ENCODE assay signal across 18 cellular contexts in the genomic region with DNA sequence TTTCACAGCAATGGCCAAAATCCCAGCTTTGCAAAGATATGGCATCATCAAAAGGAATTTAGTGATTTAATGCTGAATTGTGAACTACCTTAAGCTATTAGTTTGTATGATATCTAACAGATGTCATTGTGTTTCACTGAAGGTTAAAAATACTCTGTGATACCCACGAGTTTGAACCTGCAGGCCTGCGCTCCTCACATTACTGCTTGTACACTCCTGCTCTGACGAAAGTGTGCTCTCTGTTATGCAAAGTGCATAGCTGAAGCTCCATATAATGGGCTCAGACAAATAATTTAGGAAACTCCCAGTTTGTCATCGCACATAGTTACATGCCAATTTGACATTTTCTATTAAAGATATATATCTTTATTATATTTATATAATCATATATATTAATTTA. TPM values are rescaled to one million over a fixed set of nuclear protein-coding genes. Genes with fewer than 3 reads are reported as not detected.
DNase-seq lines count a peak whose midpoint lies in the region; ATAC-seq, FAIRE-seq and TF ChIP-seq lines count a peak whose summit lies in the region.
"Had no signal": no experiment of that assay in that cellular context is flagged by ENCODE, and none has a peak within 500 bp of the region (broad histone marks: within the 10 kb centered on the region; RNA-seq: fewer than 3 reads in every experiment).

No MANE protein-coding gene starts in this region.

- H3K9ac ChIP-seq in MM.1S (ENCODE audit: low read length) (peak overlapping the region; percentile 30; the same call in 1 of the 2 replicates), GM12878 (ENCODE audit: control insufficient read depth, insufficient read depth, low read length) (no peak overlapping the region)

- TF ChIP-seq CTCF in MM.1S (IDR thresholded peaks at IDR 0.05; ENCODE audit: low read length) (no peak), GM12878 (IDR thresholded peaks at IDR 0.05 in 2 of 3, conservative IDR thresholded peaks at IDR 0.05 in 1 of 3; ENCODE audit: control insufficient read depth in 2 of 3, extremely low read depth in 1 of 3, insufficient read depth in 1 of 3, low read depth in 3 of 3, low read length in 3 of 3) (no peak), spleen (IDR thresholded peaks at IDR 0.05 in 8 of 11, conservative IDR thresholded peaks at IDR 0.05 in 3 of 11) (no peak)

- TF ChIP-seq POLR2A in GM12878 (IDR thresholded peaks at IDR 0.05; ENCODE audit: low read depth, low read length) = no peak
- TF ChIP-seq POLR2A in spleen (IDR thresholded peaks at IDR 0.05) = no peak
- TF ChIP-seq POLR2A in GM12892 (IDR thresholded peaks at IDR 0.05; ENCODE audit: low read depth, low read length) = no peak

- peak overlapping the region; percentile 31; the same call in 1 of the 2 replicates for H3K4me2 ChIP-seq in MM.1S (ENCODE audit: low read depth, low read length)
- peak overlapping the region; percentile 57 for H3K4me2 ChIP-seq in GM12878 (ENCODE audit: control insufficient read depth, insufficient read depth)

- H3K27me3 Mint-ChIP-seq in CD4-positive, CD25-positive, alpha-beta regulatory T cell = no peaks in the 10 kb centered on the region

- in situ Hi-C loops in GM12878 (cut with MboI) = no loop called here

- no peak for TF ChIP-seq EP300 in GM12878 (IDR thresholded peaks at IDR 0.05; ENCODE audit: borderline replicate concordance in 1 of 2, control insufficient read depth in 1 of 2, low read depth in 2 of 2, low read length in 2 of 2)

- peak overlapping the region in 2 of 3 donors; percentile 35 to 38 for H3K27ac Mint-ChIP-seq in CD4-positive, CD25-positive, alpha-beta regulatory T cell

- FAIRE-seq in GM12878 (lab: Jason Lieb, UNC) = no peak
- FAIRE-seq in GM12892 (lab: Jason Lieb, UNC) = no peak

- POLR2A ChIA-PET in GM12878 (lab: Charles Lee) = interaction anchor here (0.6 to 7.0 kb wide), 6 partner anchors 11 to 60 kb away, joined by 3 to 71 read pairs (median 3); no protein-coding TSS in a partner anchor

- peaks cover 34 to 76% (median 57%) of the 10 kb centered on the region in 4 donors for H3K4me1 Mint-ChIP-seq in CD4-positive, CD25-positive, alpha-beta regulatory T cell

- peaks cover 10% of the 10 kb centered on the region for H3K4me1 ChIP-seq in CD4-positive, CD25-positive, alpha-beta regulatory T cell (ENCODE audit: control insufficient read depth, insufficient read depth, low read length, poor library complexity, severe bottlenecking)
- H3K4me1 ChIP-seq in MM.1S (ENCODE audit: low read length) (peaks cover 45% of the 10 kb centered on the region), GM12878 (ENCODE audit: control insufficient read depth, insufficient read depth, low read length) (peaks cover 68% of the 10 kb centered on the region), spleen (peaks cover 58 to 95% (median 84%) of the 10 kb centered on the region in 6 donors)
- H3K4me1 ChIP-seq: HAP-1 had no signal

- intact Hi-C loops in GM12878 (cut with micrococcal nuclease; ENCODE audit: unreplicated experiment) (loop anchor here (5.0 kb wide), 3 partner anchors 50 to 270 kb away; partner anchors contain the start of genes MLEC, POP5 and SPPL3), spleen (cut with DNase I; ENCODE audit: low total_unique reads) (no loop called here)

- H3K9me2 ChIP-seq in MM.1S (replicated peaks; ENCODE audit: insufficient read depth, low read length) = no peaks in the 10 kb centered on the region

- H3K9me3 ChIP-seq in CD4-positive, CD25-positive, alpha-beta regulatory T cell (ENCODE audit: control insufficient read depth in 2 of 2, low read length in 2 of 2) = no peaks in the 10 kb centered on the region
- H3K9me3 ChIP-seq in MM.1S (replicated peaks; ENCODE audit: insufficient read depth, low read length) (no peaks in the 10 kb centered on the region), GM12878 (replicated peaks; ENCODE audit: control insufficient read depth, insufficient read depth, low read length) (no peaks in the 10 kb centered on the region), spleen (no peaks in the 10 kb centered on the region)
- H3K9me3 ChIP-seq: HAP-1, MG63 had no signal

- BruUV-seq in GM12878 (replicated peaks; lab: Mats Ljungman, UMichigan) = no TSS peak

- WGBS in GM12878 (ENCODE audit: insufficient coverage, insufficient replicate concordance, low lambda C conversion rate, missing lambda C conversion rate) = 42% methylated on average over 4 of the region's 4 CpGs
- whole genome bisulfite sequencing in spleen, 5 donors = 64 to 71% (median 67%) methylated on average over 4 of the region's 4 CpGs

- no peaks in the 10 kb centered on the region for H3K9me3 Mint-ChIP-seq in CD4-positive, CD25-positive, alpha-beta regulatory T cell

- peaks cover 58% of the 10 kb centered on the region for H3K79me2 ChIP-seq in MM.1S (ENCODE audit: low read length)
- peaks cover 61% of the 10 kb centered on the region for H3K79me2 ChIP-seq in GM12878 (ENCODE audit: control insufficient read depth, insufficient read depth, low read length)

- no peak overlapping the region for H3K4me3 Mint-ChIP-seq in CD4-positive, CD25-positive, alpha-beta regulatory T cell

- DNase-seq in CD4-positive, CD25-positive, alpha-beta regulatory T cell = no peak
- peak; percentile 43 for DNase-seq in MM.1S
- DNase-seq in GM12878 (ENCODE audit: low read depth, low spot score) = no peak
- DNase-seq in spleen = no peak
- DNase-seq in cerebellar nuclear complex (lab: John Stamatoyannopoulos, UW) = no peak
- no peak for DNase-seq in GM12892 (ENCODE audit: insufficient read length)
- DNase-seq: ACHN, EL, KBM-7, MG63, NCI-H1105 treated with DMSO at 0.1 percent for 48 hours, NCI-H187, NCI-H69, Right ventricle myocardium superior had no signal

- no peak for TF ChIP-seq RAD21 in GM12878 (IDR thresholded peaks at IDR 0.05; ENCODE audit: insufficient read depth, low read depth, low read length)

- CTCF ChIA-PET in GM12878 (lab: Yijun Ruan, JAX) = interaction anchor here (0.7 to 4.1 kb wide), 9 partner anchors 14 to 208 kb away, joined by 3 to 27 read pairs (median 4); no protein-coding TSS in a partner anchor

- H2AFZ ChIP-seq in MM.1S (ENCODE audit: low read length) = no peak overlapping the region
- no peak overlapping the region for H2AFZ ChIP-seq in GM12878 (ENCODE audit: control insufficient read depth, low read depth, low read length)

- H3K36me3 Mint-ChIP-seq in CD4-positive, CD25-positive, alpha-beta regulatory T cell = no peaks in the 10 kb centered on the region

- RAD21 ChIA-PET in GM12878 (lab: Charles Lee; ENCODE audit: unreplicated experiment) = interaction anchor here (0.9 to 8.4 kb wide), 7 partner anchors 11 to 166 kb away, joined by 3 to 81 read pairs (median 5); no protein-coding TSS in a partner anchor

- ATAC-seq in CD4-positive, CD25-positive, alpha-beta regulatory T cell (ENCODE audit: low read depth in 2 of 2) = no peak
- ATAC-seq in GM12878 (peak; percentile 16), HG02610 (IDR thresholded peaks at IDR 0.05; ENCODE audit: unreplicated experiment) (no peak)
- ATAC-seq: Panc1 had no signal

- H4K20me1 ChIP-seq in MM.1S (ENCODE audit: insufficient read depth, low read length) (no peaks in the 10 kb centered on the region), GM12878 (ENCODE audit: control insufficient read depth, insufficient read depth) (no peaks in the 10 kb centered on the region)

- H3F3A ChIP-seq in MM.1S (ENCODE audit: insufficient read depth, low read length) = peaks cover 21% of the 10 kb centered on the region

- H3K27me3 ChIP-seq in CD4-positive, CD25-positive, alpha-beta regulatory T cell (ENCODE audit: control insufficient read depth, insufficient read depth, low read length) = no peaks in the 10 kb centered on the region
- no peaks in the 10 kb centered on the region for H3K27me3 ChIP-seq in MM.1S (replicated peaks; ENCODE audit: insufficient read depth, low read length)
- no peaks in the 10 kb centered on the region for H3K27me3 ChIP-seq in GM12878 (replicated peaks in 1 of 2; ENCODE audit: control insufficient read depth in 2 of 2, insufficient read depth in 2 of 2, low read length in 1 of 2)
- no peaks in the 10 kb centered on the region for H3K27me3 ChIP-seq in spleen (replicated peaks in 1 of 7)
- H3K27me3 ChIP-seq: MG63 had no signal

- SMC1A ChIA-PET in GM12878 (lab: Charles Lee; ENCODE audit: uncharacterized antibody, unreplicated experiment) = interaction anchor here (0.6 to 10.4 kb wide), 10 partner anchors 12 to 120 kb away, joined by 3 to 131 read pairs (median 6); no protein-coding TSS in a partner anchor

- H3K27ac ChIP-seq in CD4-positive, CD25-positive, alpha-beta regulatory T cell (ENCODE audit: insufficient read depth, low read length, poor library complexity, severe bottlenecking) = no peak overlapping the region
- peak overlapping the region; percentile 92 for H3K27ac ChIP-seq in MM.1S (ENCODE audit: low read length)
- H3K27ac ChIP-seq in GM12878 (ENCODE audit: control insufficient read depth, insufficient read depth) = peak overlapping the region; percentile 34
- peak overlapping the region in 5 of 8 donors; percentile 36 to 80 (median 72) for H3K27ac ChIP-seq in spleen
- H3K27ac ChIP-seq: HL-60 had no signal

- peaks cover 3% of the 10 kb centered on the region for H3K36me3 ChIP-seq in CD4-positive, CD25-positive, alpha-beta regulatory T cell (ENCODE audit: control insufficient read depth, insufficient read depth, low read length)
- H3K36me3 ChIP-seq in MM.1S (replicated peaks; ENCODE audit: insufficient read depth, low read length) = no peaks in the 10 kb centered on the region
- no peaks in the 10 kb centered on the region for H3K36me3 ChIP-seq in GM12878 (ENCODE audit: control insufficient read depth in 2 of 2, insufficient read depth in 2 of 2, low read length in 1 of 2)
- no peaks in the 10 kb centered on the region for H3K36me3 ChIP-seq in spleen
- H3K36me3 ChIP-seq: HAP-1, MG63 had no signal

- H3K4me3 ChIP-seq in CD4-positive, CD25-positive, alpha-beta regulatory T cell (ENCODE audit: low read depth, low read length) = no peak overlapping the region
- H3K4me3 ChIP-seq in MM.1S (ENCODE audit: low read length) (no peak overlapping the region), GM12878 (peak overlapping the region; percentile 20; the same call in 1 of the 2 replicates), spleen (no peak overlapping the region)
- H3K4me3 ChIP-seq: HAP-1, MG63 had no signal

RNA-seq across cellular contexts. Expression of gene SPPL3, which starts 52.2 kb away (rescaled TPM):
- 46.7 TPM for total RNA-seq in CD4-positive, CD25-positive, alpha-beta regulatory T cell
- 10 to 100 TPM; 15.5 to 34.0 (median 20.5) TPM for polyA plus RNA-seq in CD4-positive, CD25-positive, alpha-beta regulatory T cell
- 42.1 and 48.7 TPM in 2 replicates for total RNA-seq in GM12878 (2013; cell fraction: nucleolus; rRNA removed)
- total RNA-seq in GM12878 (2014; rRNA removed) (6.8 and 6.9 TPM in 2 replicates), GM12878 (2014; rRNA removed; fragmentation: Illumina TruSeq; extraction: Trizol) (8.3 and 10.1 TPM in 2 replicates), GM12878 (2021) (33.0 and 38.2 TPM in 2 replicates), spleen (10 to 100 TPM; 41.0 to 76.9 (median 47.6) TPM)
- polyA plus RNA-seq in GM12878 (2011; ENCODE audit: low read depth) = 7.3 TPM
- polyA plus RNA-seq in GM12878 (2011; rRNA removed) (20.3 and 20.4 TPM in 2 replicates), GM12878 (2014; fragmentation: Illumina TruSeq; extraction: Trizol) (45.5 and 48.7 TPM in 2 replicates), GM12878 (2014; fragmentation: Nextera tagmentation; extraction: Ambion mirVana) (1 to 10 TPM; 5.7 to 8.3 TPM), GM12878 (2014; rRNA removed) (11.7 and 15.2 TPM in 2 replicates), GM12878 (2016; fragmentation: Nextera tagmentation; extraction: Ambion mirVana) (10 to 100 TPM in 1 of 2 experiments, 1 to 10 TPM in 1; 4.3 to 18.3 TPM), spleen (10 to 100 TPM in 2 of 3 donors, 1 to 10 TPM in 1; 9.0 to 13.6 (median 10.7) TPM)
- 16.1 and 19.6 TPM in 2 replicates for polyA plus RNA-seq in GM12878 (2011; cell fraction: cytosol; rRNA removed)
- 17.6 and 23.0 TPM in 2 replicates for polyA plus RNA-seq in GM12878 (2011; cell fraction: nucleus; rRNA removed)
- 13.7 and 22.4 TPM in 2 replicates for polyA plus RNA-seq in GM12878 (2012)
- 39.9 and 55.2 TPM in 2 replicates for polyA minus RNA-seq in GM12878 (2011; rRNA and poly(A)+ RNA removed)
- polyA minus RNA-seq in GM12878 (2011; cell fraction: cytosol; rRNA and poly(A)+ RNA removed) = 19.5 and 23.7 TPM in 2 replicates
- polyA minus RNA-seq in GM12878 (2011; cell fraction: nucleus; rRNA and poly(A)+ RNA removed) = 13.8 and 20.2 TPM in 2 replicates
- polyA plus RNA-seq in GM12892 (2012; ENCODE audit: missing spikeins) = 9.9 TPM
